ENCODE assay signal across 8 cellular contexts in the genomic region with DNA sequence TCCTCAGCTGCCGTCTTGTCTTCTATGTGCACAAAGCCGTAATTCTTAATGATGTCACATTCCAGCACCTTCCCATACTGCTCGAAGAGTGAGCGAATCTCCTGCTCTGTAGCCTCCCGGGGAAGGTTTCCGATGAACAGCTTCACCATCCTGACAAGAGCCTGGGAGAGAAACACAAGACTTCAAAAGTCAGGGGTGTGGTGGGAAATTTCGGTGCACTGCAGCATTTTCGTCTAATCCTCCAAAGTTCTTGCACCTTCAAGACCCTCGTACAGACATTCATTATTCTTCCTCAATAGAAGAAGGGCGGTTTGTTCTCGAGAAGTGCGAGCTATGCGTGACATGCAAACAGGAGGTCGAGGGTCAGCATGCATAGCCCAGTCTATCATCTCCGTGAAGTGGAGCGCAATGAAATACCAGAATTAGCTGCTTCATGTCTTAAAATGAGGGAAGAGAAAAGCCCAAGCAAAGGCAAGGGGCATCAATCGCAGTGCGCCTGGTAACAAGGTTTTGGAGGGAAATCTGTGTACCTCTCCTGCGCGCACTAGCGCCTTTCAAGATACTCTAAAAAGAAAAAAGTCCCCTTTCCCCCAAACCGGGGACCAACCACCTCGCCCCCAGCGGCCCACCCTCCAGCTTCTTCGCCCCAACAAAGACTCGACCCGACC.
A peak's percentile ranks its signal among the peaks of the same experiment; 100 is the strongest.
DNase-seq lines count a peak whose midpoint lies in the region; ATAC-seq and TF ChIP-seq lines count a peak whose summit lies in the region.

No MANE protein-coding gene starts in this region.

- DNase-seq in GM12865 (ENCODE audit: low read depth) (peak; percentile 15), RWPE2 (ENCODE audit: low spot score) (no peak), fibroblast of pulmonary artery (ENCODE audit: low read depth) (peak; percentile 10), NCI-H1436 (lab: John Stamatoyannopoulos, UW) (no peak)

- H3K9ac ChIP-seq in rectal smooth muscle tissue (ENCODE audit: low read length) = peak overlapping the region; percentile 30

- peaks cover 27% of the 10 kb centered on the region for H3K36me3 ChIP-seq in RWPE2 (ENCODE audit: low read depth)
- H3K36me3 ChIP-seq in rectal smooth muscle tissue (ENCODE audit: control insufficient read depth, insufficient read depth, low read length) = no peaks in the 10 kb centered on the region

- ATAC-seq in RWPE2 (ENCODE audit: low read depth) = no peak
- ATAC-seq in GM19455 (IDR thresholded peaks at IDR 0.05; ENCODE audit: unreplicated experiment) = no peak
- no peak for ATAC-seq in GM21619 (IDR thresholded peaks at IDR 0.05; ENCODE audit: unreplicated experiment)
- ATAC-seq in HG02852 (IDR thresholded peaks at IDR 0.05; ENCODE audit: unreplicated experiment) = no peak

- H3K27ac ChIP-seq in RWPE2 (ENCODE audit: poor library complexity, severe bottlenecking) (peak overlapping the region; percentile 89), rectal smooth muscle tissue (ENCODE audit: low read depth, low read length) (peak overlapping the region; percentile 99)

- TF ChIP-seq CTCF in GM12865 (IDR thresholded peaks at IDR 0.05; ENCODE audit: insufficient read depth, low read depth, low read length, missing control alignments) (no peak), RWPE2 (IDR thresholded peaks at IDR 0.05; ENCODE audit: poor library complexity, severe bottlenecking) (no peak), fibroblast of pulmonary artery (IDR thresholded peaks at IDR 0.05; ENCODE audit: low read length, missing control alignments) (no peak)

- H3K4me3 ChIP-seq in GM12865 (ENCODE audit: low read depth, low read length) (peak overlapping the region; percentile 69), RWPE2 (ENCODE audit: severe bottlenecking) (peak overlapping the region; percentile 54), fibroblast of pulmonary artery (replicated peaks; ENCODE audit: low read depth, low read length) (peak overlapping the region; percentile 81), rectal smooth muscle tissue (ENCODE audit: low read length) (peak overlapping the region; percentile 69)

- H3K4me1 ChIP-seq in RWPE2 (ENCODE audit: insufficient read depth, poor library complexity, severe bottlenecking) (peaks cover 15% of the 10 kb centered on the region), rectal smooth muscle tissue (ENCODE audit: control insufficient read depth, insufficient read depth, low read length) (peaks cover 19% of the 10 kb centered on the region)

- H3K27me3 ChIP-seq in RWPE2 (ENCODE audit: insufficient read depth, poor library complexity, severe bottlenecking) (no peaks in the 10 kb centered on the region), rectal smooth muscle tissue (ENCODE audit: control insufficient read depth, insufficient read depth, low read length) (no peaks in the 10 kb centered on the region)

- no peaks in the 10 kb centered on the region for H3K9me3 ChIP-seq in RWPE2 (ENCODE audit: severe bottlenecking)

Comparison
In these comparisons a context has a peak if more than half of its experiments do, and no peak if none do; other contexts are left out.
1. DNase-seq: peak in GM12865 (single experiment) and fibroblast of pulmonary artery (single experiment); none in RWPE2 (single experiment) and NCI-H1436 (single experiment).
2. Peak in every context shown above with its lines, with median percentiles within 50 percentile points of each other: H3K4me3 ChIP-seq.